In the genomic region with DNA sequence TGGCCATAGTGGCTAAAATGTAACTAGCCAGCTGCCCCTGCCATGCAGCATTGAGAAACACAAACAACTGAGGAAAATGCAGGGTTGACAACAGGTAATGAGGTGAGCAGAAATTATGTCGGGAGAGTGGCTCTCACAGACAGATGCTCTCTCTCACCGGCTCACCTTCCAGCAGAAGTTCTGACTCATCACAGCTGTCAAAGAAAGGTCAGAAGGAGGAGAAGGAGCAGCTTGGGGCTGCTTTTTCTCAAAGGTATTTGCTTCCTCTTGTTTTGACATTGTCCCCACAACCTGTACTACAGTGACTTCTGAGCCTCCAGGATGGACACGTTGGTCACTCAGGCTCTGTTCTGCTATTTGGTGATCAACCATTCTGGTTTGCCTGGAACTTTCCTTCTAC, we compare ENCODE assay signal across 21 cellular contexts.
A peak's percentile ranks its signal among the peaks of the same experiment; 100 is the strongest.
DNase-seq lines count a peak whose midpoint lies in the region; ATAC-seq and TF ChIP-seq lines count a peak whose summit lies in the region.
"Had no signal": no experiment of that assay in that cellular context is flagged by ENCODE, and none has a peak within 500 bp of the region (broad histone marks: within the 10 kb centered on the region; RNA-seq: fewer than 3 reads in every experiment).

No MANE protein-coding gene starts in this region.

- no peak for TF ChIP-seq EP300 in ovary (IDR thresholded peaks at IDR 0.05)

- TF ChIP-seq POLR2A in ovary (IDR thresholded peaks at IDR 0.05), result no peak

- peak overlapping the region; percentile 92 for H2BK5ac ChIP-seq in trophoblast cell (ENCODE audit: low read depth, low read length, poor library complexity)

- peak overlapping the region; percentile 96 for H3K27ac ChIP-seq in trophoblast cell (ENCODE audit: low read depth, low read length)
- no peak overlapping the region for H3K27ac ChIP-seq in ovary
- H3K27ac ChIP-seq: 22Rv1, gastrocnemius medialis had no signal

- H4K12ac ChIP-seq in trophoblast cell (ENCODE audit: low read depth, low read length), result no peak overlapping the region

- intact Hi-C loops in ovary (cut with DNase I), result no loop called here

- H3K79me2 ChIP-seq in trophoblast cell (ENCODE audit: control insufficient read depth, insufficient read depth, low read length, poor library complexity), result peaks cover 1% of the 10 kb centered on the region

- no peaks in the 10 kb centered on the region for H3K27me3 ChIP-seq in trophoblast cell (ENCODE audit: insufficient read depth, low read length)
- H3K27me3 ChIP-seq in ovary, result no peaks in the 10 kb centered on the region
- H3K27me3 ChIP-seq: gastrocnemius medialis had no signal

- H3K4me3 ChIP-seq in trophoblast cell (ENCODE audit: low read depth, low read length) (no peak overlapping the region), ovary (no peak overlapping the region)
- H3K4me3 ChIP-seq: gastrocnemius medialis had no signal

- peak; percentile 12 for DNase-seq in DMS 273 (lab: John Stamatoyannopoulos, UW; ENCODE audit: unreplicated experiment)
- no peak for DNase-seq in DMS 273 treated with DMSO at 0.1 percent for 48 hours (lab: John Stamatoyannopoulos, UW)
- DNase-seq in NCI-H524 treated with DMSO at 0.1 percent for 48 hours (lab: John Stamatoyannopoulos, UW), result peak; percentile 61
- DNase-seq in trophoblast cell, result no peak
- no peak for DNase-seq in NCI-H146 treated with DMSO at 0.1 percent for 48 hours (lab: John Stamatoyannopoulos, UW; ENCODE audit: unreplicated experiment)
- DNase-seq in ovary, result no peak
- DNase-seq: activated CD8-positive, alpha-beta T cell treated with anti-CD3 and anti-CD28 coated beads, Interleukin-2, amount 10 ng/mL, durations not matched to agents 7 days and 5 days; activated naive CD4-positive, alpha-beta T cell treated with anti-CD3 and anti-CD28 coated beads, Interleukin-2, amount 10 ng/mL, durations not matched to agents 7 days and 5 days; activated T-cell treated with anti-CD3 and anti-CD28 coated beads, Interleukin-2, amount 50 U/mL, for 4 hours; CD8-positive, alpha-beta T cell; central memory CD4-positive, alpha-beta T cell; DND-41; erythroblast; gastrocnemius medialis; mesenchymal stem cell; NCI-H2029; NCI-H526; stimulated activated CD4-positive, alpha-beta T cell treated with anti-CD3 and anti-CD28 coated beads, Interleukin-4, amount 100 ng/mL, for 1 hour had no signal

- H2BK12ac ChIP-seq in trophoblast cell (ENCODE audit: low read length), result peak overlapping the region; percentile 67

- no peaks in the 10 kb centered on the region for H3K36me3 ChIP-seq in trophoblast cell (ENCODE audit: control insufficient read depth in 1 of 2, insufficient read depth in 2 of 2, low read length in 2 of 2)
- no peaks in the 10 kb centered on the region for H3K36me3 ChIP-seq in ovary
- H3K36me3 ChIP-seq: gastrocnemius medialis had no signal

- H3K4me2 ChIP-seq in trophoblast cell (ENCODE audit: low read length), result peak overlapping the region; percentile 42

- H3K9me3 ChIP-seq in trophoblast cell (ENCODE audit: insufficient read depth, low read depth, low read length) (no peaks in the 10 kb centered on the region), ovary (no peaks in the 10 kb centered on the region)
- H3K9me3 ChIP-seq: gastrocnemius medialis had no signal

- peak overlapping the region; percentile 73 for H4K91ac ChIP-seq in trophoblast cell (ENCODE audit: low read depth, low read length)

- peak overlapping the region; percentile 55 for H4K8ac ChIP-seq in trophoblast cell (ENCODE audit: low read depth, low read length)

- no peak overlapping the region for H2AK5ac ChIP-seq in trophoblast cell (ENCODE audit: low read length)

- peak overlapping the region; percentile 47 for H3K14ac ChIP-seq in trophoblast cell (ENCODE audit: low read length)

- peaks cover 7 to 14% of the 10 kb centered on the region in 2 experiments for H3K4me1 ChIP-seq in trophoblast cell (ENCODE audit: control insufficient read depth in 1 of 2, insufficient read depth in 2 of 2, low read length in 2 of 2)
- peaks cover 2% of the 10 kb centered on the region for H3K4me1 ChIP-seq in ovary (ENCODE audit: insufficient read depth)
- H3K4me1 ChIP-seq: gastrocnemius medialis had no signal

- WGBS in trophoblast cell (ENCODE audit: extremely low coverage, insufficient coverage, insufficient read length), result no CpG with 5 or more reads among the region's 3 CpGs
- 44 to 48% (median 47%) methylated on average over 3 of the region's 3 CpGs for WGBS in ovary, 3 donors

- H3K9ac ChIP-seq in trophoblast cell (ENCODE audit: low read length), result no peak overlapping the region

- ATAC-seq in esophagus mucosa, result peak; percentile 54
- no peak for ATAC-seq in GM19324 (IDR thresholded peaks at IDR 0.05; ENCODE audit: low FRiP score, unreplicated experiment)
- ATAC-seq: activated CD8-positive, alpha-beta T cell treated with anti-CD3 and anti-CD28 coated beads, Interleukin-2, amount 10 ng/mL, durations not matched to agents 7 days and 5 days; activated T-cell treated with anti-CD3 and anti-CD28 coated beads, Interleukin-2, amount 50 U/mL, for 4 hours; CD8-positive, alpha-beta T cell had no signal

- H3K4ac ChIP-seq in trophoblast cell (ENCODE audit: low read depth, low read length), result no peak overlapping the region

- H2AFZ ChIP-seq in trophoblast cell (ENCODE audit: insufficient read depth, low read length, poor library complexity), result no peak overlapping the region

- peaks cover 26% of the 10 kb centered on the region for H3K79me1 ChIP-seq in trophoblast cell (ENCODE audit: low read length)

- peak overlapping the region; percentile 51 for H3K18ac ChIP-seq in trophoblast cell (ENCODE audit: low read length)

- H2BK120ac ChIP-seq in trophoblast cell (ENCODE audit: insufficient read depth, low read length, poor library complexity), result peak overlapping the region; percentile 79

- H3K23ac ChIP-seq in trophoblast cell (ENCODE audit: low read length), result no peak overlapping the region

- no peak for TF ChIP-seq CTCF in ovary (IDR thresholded peaks at IDR 0.05)

Comparison
In these comparisons a context has a peak if more than half of its experiments do, and no peak if none do; other contexts are left out.
1. DNase-seq: peak in DMS 273 (single experiment) and NCI-H524 treated with DMSO at 0.1 percent for 48 hours (single experiment); none in DMS 273 treated with DMSO at 0.1 percent for 48 hours (single experiment), trophoblast cell (0 of 2), NCI-H146 treated with DMSO at 0.1 percent for 48 hours (single experiment) and ovary (0 of 5).